ENCODE assay signal across 18 cellular contexts in genomic region chr2:123073956-123074355, GRCh38.
"Had no signal": no experiment of that assay in that cellular context is flagged by ENCODE, and none has a peak within 500 bp of the region (broad histone marks: within the 10 kb centered on the region; RNA-seq: fewer than 3 reads in every experiment).

No MANE protein-coding gene starts in this region.

- H3K36me3 Mint-ChIP-seq: activated naive CD8-positive, alpha-beta T cell treated with anti-CD3 and anti-CD28 coated beads, Interleukin-2, amount 10 ng/mL, durations not matched to agents 7 days and 5 days; naive thymus-derived CD8-positive, alpha-beta T cell had no signal

- H3K4me3 ChIP-seq: heart left ventricle, transverse colon had no signal

- H3K27me3 ChIP-seq: heart left ventricle, transverse colon had no signal

- H3K27ac ChIP-seq: epithelial cell of prostate, heart left ventricle, transverse colon had no signal

- H3K4me3 Mint-ChIP-seq: activated naive CD8-positive, alpha-beta T cell treated with anti-CD3 and anti-CD28 coated beads, Interleukin-2, amount 10 ng/mL, durations not matched to agents 7 days and 5 days; naive thymus-derived CD8-positive, alpha-beta T cell; T-helper 2 cell treated with Interferon-gamma antibody and Interleukin-4, amounts not matched to agents 5 μg/mL and 100 μg/mL, for 36 hours had no signal

- FAIRE-seq: frontal cortex, islet of Langerhans had no signal

- H3K27me3 Mint-ChIP-seq: activated naive CD8-positive, alpha-beta T cell treated with anti-CD3 and anti-CD28 coated beads, Interleukin-2, amount 10 ng/mL, durations not matched to agents 7 days and 5 days; naive thymus-derived CD8-positive, alpha-beta T cell had no signal

- H3K4me1 Mint-ChIP-seq: activated naive CD8-positive, alpha-beta T cell treated with anti-CD3 and anti-CD28 coated beads, Interleukin-2, amount 10 ng/mL, durations not matched to agents 7 days and 5 days; naive thymus-derived CD8-positive, alpha-beta T cell had no signal

- H3K9me3 ChIP-seq: transverse colon had no signal

- ATAC-seq: activated CD4-positive, CD25-positive, alpha-beta regulatory T cell treated with anti-CD3 and anti-CD28 coated beads, Interleukin-2, amount 50 U/mL, for 24 hours; heart left ventricle; left lobe of liver; naive thymus-derived CD8-positive, alpha-beta T cell had no signal

- DNase-seq: activated CD4-positive, alpha-beta T cell treated with anti-CD3 and anti-CD28 coated beads, Interleukin-2, amount 50 U/mL, for 4 hours; activated naive CD4-positive, alpha-beta T cell; activated naive CD8-positive, alpha-beta T cell treated with anti-CD3 and anti-CD28 coated beads, Interleukin-2, amount 10 ng/mL, durations not matched to agents 7 days and 5 days; activated T-cell treated with anti-CD3 and anti-CD28 coated beads for 4 hours; cerebellar nuclear complex; heart left ventricle; mammary epithelial cell; naive thymus-derived CD8-positive, alpha-beta T cell; posterior cingulate gyrus; stimulated activated CD4-positive, alpha-beta T cell treated with anti-CD3 and anti-CD28 coated beads, Interleukin-4, amount 100 ng/mL, for 24 hours; stimulated activated naive CD4-positive, alpha-beta T cell; transverse colon had no signal

- H3K27ac Mint-ChIP-seq: activated naive CD8-positive, alpha-beta T cell treated with anti-CD3 and anti-CD28 coated beads, Interleukin-2, amount 10 ng/mL, durations not matched to agents 7 days and 5 days; naive thymus-derived CD8-positive, alpha-beta T cell; T-helper 2 cell treated with Interferon-gamma antibody and Interleukin-4, amounts not matched to agents 5 μg/mL and 100 μg/mL, for 36 hours had no signal

- H3K36me3 ChIP-seq: heart left ventricle, transverse colon had no signal

- H3K4me1 ChIP-seq: heart left ventricle, transverse colon had no signal
